Comparison of ENCODE assay signal across 38 cellular contexts in the genomic region with DNA sequence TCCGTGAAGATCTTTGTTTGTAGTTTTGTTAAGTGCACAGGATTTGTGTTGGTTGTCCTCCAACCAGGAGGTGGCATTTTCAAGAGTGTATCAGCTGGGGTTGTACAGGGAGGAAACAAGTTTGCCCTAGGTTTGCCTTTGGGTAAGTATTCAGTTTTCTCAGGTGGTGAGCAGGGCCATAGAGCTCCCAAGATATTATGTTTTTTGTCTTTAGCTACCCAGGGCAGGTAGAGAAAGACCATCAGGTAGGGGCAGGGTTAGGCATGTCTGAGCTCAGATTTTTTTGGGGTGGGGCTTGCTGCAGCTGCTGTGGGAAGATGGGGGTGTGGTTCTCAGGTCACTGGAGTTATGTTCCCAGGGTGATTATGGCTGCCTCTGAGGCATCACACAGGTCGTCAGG.
"Had no signal": no experiment of that assay in that cellular context is flagged by ENCODE, and none has a peak within 500 bp of the region (broad histone marks: within the 10 kb centered on the region; RNA-seq: fewer than 3 reads in every experiment).

No MANE protein-coding gene starts in this region.

- H3K36me3 Mint-ChIP-seq: activated naive CD4-positive, alpha-beta T cell treated with anti-CD3 and anti-CD28 coated beads, Interleukin-2, amount 10 ng/mL, durations not matched to agents 7 days and 5 days; activated naive CD4-positive, alpha-beta T cell treated with anti-CD3 and anti-CD28 coated beads, Interleukin-2, amount 50 U/mL, for 24 hours; activated naive CD4-positive, alpha-beta T cell treated with anti-CD3 and anti-CD28 coated beads, Interleukin-2, amount 50 U/mL, for 72 hours; activated naive CD8-positive, alpha-beta T cell; activated naive CD8-positive, alpha-beta T cell treated with anti-CD3 and anti-CD28 coated beads for 36 hours; activated naive CD8-positive, alpha-beta T cell treated with anti-CD3 and anti-CD28 coated beads, Interleukin-2, amount 10 ng/mL, durations not matched to agents 7 days and 5 days; brain had no signal

- H3K4me1 Mint-ChIP-seq: activated naive CD4-positive, alpha-beta T cell treated with anti-CD3 and anti-CD28 coated beads, Interleukin-2, amount 10 ng/mL, durations not matched to agents 7 days and 5 days; activated naive CD4-positive, alpha-beta T cell treated with anti-CD3 and anti-CD28 coated beads, Interleukin-2, amount 50 U/mL, for 24 hours; activated naive CD8-positive, alpha-beta T cell treated with anti-CD3 and anti-CD28 coated beads for 36 hours; activated naive CD8-positive, alpha-beta T cell treated with anti-CD3 and anti-CD28 coated beads, Interleukin-2, amount 10 ng/mL, durations not matched to agents 7 days and 5 days; activated naive CD8-positive, alpha-beta T cell treated with anti-CD3 and anti-CD28 coated beads, Interleukin-2, amount 50 U/mL, for 24 hours; activated T-helper 17 cell treated with anti-CD3 and anti-CD28 coated beads, Interleukin-2, amount 50 U/mL, for 72 hours; central memory CD8-positive, alpha-beta T cell had no signal

- H3K4me3 ChIP-seq: adrenal gland, ascending aorta, body of pancreas, breast epithelium, cardiac muscle cell had no signal

- ATAC-seq: activated naive CD4-positive, alpha-beta T cell treated with anti-CD3 and anti-CD28 coated beads, Interleukin-2, amount 50 U/mL, for 72 hours; activated naive CD8-positive, alpha-beta T cell treated with anti-CD3 and anti-CD28 coated beads, Interleukin-2, amount 50 U/mL, for 24 hours; activated T-cell treated with anti-CD3 and anti-CD28 coated beads, Interleukin-2, amount 50 U/mL, for 4 hours; activated T-cell treated with anti-CD3 and anti-CD28 coated beads, Interleukin-2, amount 50 U/mL, for 72 hours; activated T-helper 17 cell treated with anti-CD3 and anti-CD28 coated beads, Interleukin-2, amount 50 U/mL, for 72 hours; body of pancreas had no signal

- H3K36me3 ChIP-seq: adrenal gland, ascending aorta, brain microvascular endothelial cell, breast epithelium, cardiac muscle cell had no signal

- DNase-seq: activated effector memory CD4-positive, alpha-beta T cell treated with anti-CD3 and anti-CD28 coated beads, Interleukin-2, amount 50 U/mL, for 16 hours; activated effector memory CD4-positive, alpha-beta T cell treated with Interleukin-2 at 50 U/mL for 16 hours; activated gamma-delta T cell; activated gamma-delta T cell treated with Interleukin-2 at 50 U/mL for 16 hours; activated naive CD4-positive, alpha-beta T cell; activated naive CD4-positive, alpha-beta T cell treated with anti-CD3 and anti-CD28 coated beads for 36 hours; activated naive CD4-positive, alpha-beta T cell treated with anti-CD3 and anti-CD28 coated beads, Interleukin-2, amount 10 ng/mL, durations not matched to agents 7 days and 5 days; activated naive CD4-positive, alpha-beta T cell treated with anti-CD3 and anti-CD28 coated beads, Interleukin-2, amount 50 U/mL, for 16 hours; activated naive CD4-positive, alpha-beta T cell treated with Interleukin-2 at 50 U/mL for 16 hours; activated naive CD8-positive, alpha-beta T cell treated with anti-CD3 and anti-CD28 coated beads for 36 hours; activated naive CD8-positive, alpha-beta T cell treated with anti-CD3 and anti-CD28 coated beads, Interleukin-2, amount 10 ng/mL, durations not matched to agents 7 days and 5 days; activated naive CD8-positive, alpha-beta T cell treated with anti-CD3 and anti-CD28 coated beads, Interleukin-2, amount 50 U/mL, for 24 hours; activated T-cell treated with anti-CD3 and anti-CD28 coated beads, Interleukin-2, amount 50 U/mL, for 1 hour; activated T-cell treated with anti-CD3 and anti-CD28 coated beads, Interleukin-2, amount 50 U/mL, for 24 hours; activated T-cell treated with anti-CD3 and anti-CD28 coated beads, Interleukin-2, amount 50 U/mL, for 4 hours; activated T-cell treated with anti-CD3 and anti-CD28 coated beads, Interleukin-2, amount 50 U/mL, for 48 hours; activated T-cell treated with anti-CD3 and anti-CD28 coated beads, Interleukin-2, amount 50 U/mL, for 72 hours; adrenal gland; amniotic stem cell; amygdala; anterior cingulate cortex; aorta; body of pancreas; brain microvascular endothelial cell; caudate nucleus; central memory CD4-positive, alpha-beta T cell; cerebellar nuclear complex had no signal

- H3K9me3 ChIP-seq: adrenal gland, ascending aorta, body of pancreas had no signal

- H3K9me3 Mint-ChIP-seq: activated naive CD4-positive, alpha-beta T cell treated with anti-CD3 and anti-CD28 coated beads, Interleukin-2, amount 10 ng/mL, durations not matched to agents 7 days and 5 days; activated T-helper 1 cell treated with anti-CD3 and anti-CD28 coated beads, Interleukin-12 subunit alpha, Interleukin-12 subunit beta, Interleukin-2, Interleukin-4 antibody, amounts not matched to agents 30 ng/mL and 10 ng/mL and 1 ng/mL, durations not matched to agents 14 hours and 24 hours and 36 hours; activated T-helper 2 cell treated with anti-CD3 and anti-CD28 coated beads, Interferon-gamma antibody, Interleukin-2, Interleukin-4, amounts not matched to agents 10 μg/mL and 5 μg/mL and 100 μg/mL, durations not matched to agents 14 hours and 24 hours and 36 hours had no signal

- H3K27me3 ChIP-seq: adrenal gland, ascending aorta, body of pancreas, brain microvascular endothelial cell, breast epithelium, cardiac muscle cell had no signal

- H3K4me1 ChIP-seq: adrenal gland, ascending aorta, body of pancreas, breast epithelium had no signal

- H3K27ac Mint-ChIP-seq: activated naive CD4-positive, alpha-beta T cell treated with anti-CD3 and anti-CD28 coated beads for 36 hours; activated naive CD4-positive, alpha-beta T cell treated with anti-CD3 and anti-CD28 coated beads, Interleukin-2, amount 10 ng/mL, durations not matched to agents 7 days and 5 days; activated naive CD4-positive, alpha-beta T cell treated with anti-CD3 and anti-CD28 coated beads, Interleukin-2, amount 50 U/mL, for 24 hours; activated naive CD4-positive, alpha-beta T cell treated with anti-CD3 and anti-CD28 coated beads, Interleukin-2, amount 50 U/mL, for 72 hours; activated naive CD8-positive, alpha-beta T cell; activated naive CD8-positive, alpha-beta T cell treated with anti-CD3 and anti-CD28 coated beads for 36 hours; activated naive CD8-positive, alpha-beta T cell treated with anti-CD3 and anti-CD28 coated beads, Interleukin-2, amount 10 ng/mL, durations not matched to agents 7 days and 5 days; activated naive CD8-positive, alpha-beta T cell treated with anti-CD3 and anti-CD28 coated beads, Interleukin-2, amount 50 U/mL, for 24 hours; activated T-cell treated with anti-CD3 and anti-CD28 coated beads, Interleukin-2, amount 50 U/mL, for 24 hours; activated T-cell treated with anti-CD3 and anti-CD28 coated beads, Interleukin-2, amount 50 U/mL, for 72 hours; activated T-helper 1 cell treated with anti-CD3 and anti-CD28 coated beads, Interleukin-12 subunit alpha, Interleukin-12 subunit beta, Interleukin-2, Interleukin-4 antibody, amounts not matched to agents 30 ng/mL and 10 ng/mL and 1 ng/mL, durations not matched to agents 14 hours and 24 hours and 36 hours; activated T-helper 17 cell treated with anti-CD3 and anti-CD28 coated beads, Interleukin-2, amount 50 U/mL, for 72 hours; activated T-helper 2 cell treated with anti-CD3 and anti-CD28 coated beads, Interferon-gamma antibody, Interleukin-2, Interleukin-4, amounts not matched to agents 10 μg/mL and 5 μg/mL and 100 μg/mL, durations not matched to agents 14 hours and 24 hours and 36 hours; brain had no signal

- H3K4me3 Mint-ChIP-seq: activated naive CD4-positive, alpha-beta T cell treated with anti-CD3 and anti-CD28 coated beads for 36 hours; activated naive CD4-positive, alpha-beta T cell treated with anti-CD3 and anti-CD28 coated beads, Interleukin-2, amount 10 ng/mL, durations not matched to agents 7 days and 5 days; activated naive CD4-positive, alpha-beta T cell treated with anti-CD3 and anti-CD28 coated beads, Interleukin-2, amount 50 U/mL, for 24 hours; activated naive CD8-positive, alpha-beta T cell; activated naive CD8-positive, alpha-beta T cell treated with anti-CD3 and anti-CD28 coated beads for 36 hours; activated naive CD8-positive, alpha-beta T cell treated with anti-CD3 and anti-CD28 coated beads, Interleukin-2, amount 10 ng/mL, durations not matched to agents 7 days and 5 days; activated naive CD8-positive, alpha-beta T cell treated with anti-CD3 and anti-CD28 coated beads, Interleukin-2, amount 50 U/mL, for 24 hours; activated T-cell treated with anti-CD3 and anti-CD28 coated beads, Interleukin-2, amount 50 U/mL, for 24 hours; activated T-cell treated with anti-CD3 and anti-CD28 coated beads, Interleukin-2, amount 50 U/mL, for 4 hours; activated T-cell treated with anti-CD3 and anti-CD28 coated beads, Interleukin-2, amount 50 U/mL, for 72 hours; activated T-helper 1 cell treated with anti-CD3 and anti-CD28 coated beads, Interleukin-12 subunit alpha, Interleukin-12 subunit beta, Interleukin-2, Interleukin-4 antibody, amounts not matched to agents 30 ng/mL and 10 ng/mL and 1 ng/mL, durations not matched to agents 14 hours and 24 hours and 36 hours; activated T-helper 17 cell treated with anti-CD3 and anti-CD28 coated beads, Interleukin-2, amount 50 U/mL, for 72 hours; brain; central memory CD8-positive, alpha-beta T cell had no signal

- H3K27ac ChIP-seq: adrenal gland, ascending aorta, body of pancreas, brain microvascular endothelial cell, breast epithelium, cardiac muscle cell had no signal

- H3K27me3 Mint-ChIP-seq: activated naive CD4-positive, alpha-beta T cell treated with anti-CD3 and anti-CD28 coated beads, Interleukin-2, amount 10 ng/mL, durations not matched to agents 7 days and 5 days; activated naive CD8-positive, alpha-beta T cell treated with anti-CD3 and anti-CD28 coated beads, Interleukin-2, amount 10 ng/mL, durations not matched to agents 7 days and 5 days; activated T-cell treated with anti-CD3 and anti-CD28 coated beads, Interleukin-2, amount 50 U/mL, for 24 hours; central memory CD8-positive, alpha-beta T cell had no signal
